In genomic region chr18:13233746-13234527, GRCh38 we compare ENCODE assay signal across 22 cellular contexts. TPM values are rescaled to one million over a fixed set of nuclear protein-coding genes. Genes with fewer than 3 reads are reported as not detected.
DNase-seq lines count a peak whose midpoint lies in the region; ATAC-seq and TF ChIP-seq lines count a peak whose summit lies in the region.
"Had no signal": no experiment of that assay in that cellular context is flagged by ENCODE, and none has a peak within 500 bp of the region (broad histone marks: within the 10 kb centered on the region; RNA-seq: fewer than 3 reads in every experiment).

No MANE protein-coding gene starts in this region.

- H3K27ac Mint-ChIP-seq in CD4-positive, CD25-positive, alpha-beta regulatory T cell: peak overlapping the region in 2 of 3 donors; percentile 51 to 85
- no peak overlapping the region for H3K27ac Mint-ChIP-seq in osteocyte (ENCODE audit: unreplicated experiment)
- H3K27ac Mint-ChIP-seq in Caco-2 (ENCODE audit: unreplicated experiment): no peak overlapping the region
- H3K27ac Mint-ChIP-seq: activated B cell treated with CpG ODN at 0.5 μM for 24 hours; activated naive CD4-positive, alpha-beta T cell treated with anti-CD3 and anti-CD28 coated beads, Interleukin-2, amount 50 U/mL, for 24 hours had no signal

- H3K27me3 ChIP-seq in CD4-positive, CD25-positive, alpha-beta regulatory T cell (ENCODE audit: control insufficient read depth, insufficient read depth, low read length): no peaks in the 10 kb centered on the region
- no peaks in the 10 kb centered on the region; the same call in 1 of the 2 replicates for H3K27me3 ChIP-seq in Caco-2 (replicated peaks; ENCODE audit: control insufficient read depth, insufficient read depth, low read length)
- H3K27me3 ChIP-seq: heart left ventricle had no signal

- H3K4me1 Mint-ChIP-seq in CD4-positive, CD25-positive, alpha-beta regulatory T cell: peaks cover 0 to 6% (median 0%) of the 10 kb centered on the region in 4 donors
- H3K4me1 Mint-ChIP-seq in osteocyte (ENCODE audit: unreplicated experiment): peaks cover 1% of the 10 kb centered on the region
- H3K4me1 Mint-ChIP-seq in Caco-2 (ENCODE audit: low read depth, unreplicated experiment): no peaks in the 10 kb centered on the region
- H3K4me1 Mint-ChIP-seq: activated B cell treated with CpG ODN at 0.5 μM for 24 hours; activated naive CD4-positive, alpha-beta T cell treated with anti-CD3 and anti-CD28 coated beads, Interleukin-2, amount 50 U/mL, for 24 hours; naive B cell had no signal

- TF ChIP-seq CTCF in RWPE1 (conservative IDR thresholded peaks at IDR 0.05; ENCODE audit: low read depth) (no peak), osteocyte (IDR thresholded peaks at IDR 0.05) (no peak), Caco-2 (IDR thresholded peaks at IDR 0.05; ENCODE audit: insufficient read depth in 1 of 2, low read depth in 1 of 2, low read length in 1 of 2, severe bottlenecking in 1 of 2, unreplicated experiment in 1 of 2) (no peak)

- no peak overlapping the region for H3K4me3 Mint-ChIP-seq in CD4-positive, CD25-positive, alpha-beta regulatory T cell
- H3K4me3 Mint-ChIP-seq in osteocyte (ENCODE audit: unreplicated experiment) (no peak overlapping the region), Caco-2 (ENCODE audit: unreplicated experiment) (no peak overlapping the region)
- H3K4me3 Mint-ChIP-seq: activated B cell treated with CpG ODN at 0.5 μM for 24 hours; activated naive CD4-positive, alpha-beta T cell treated with anti-CD3 and anti-CD28 coated beads, Interleukin-2, amount 50 U/mL, for 24 hours had no signal

- H3K4me1 ChIP-seq in CD4-positive, CD25-positive, alpha-beta regulatory T cell (ENCODE audit: control insufficient read depth, insufficient read depth, low read length, poor library complexity, severe bottlenecking): no peaks in the 10 kb centered on the region
- H3K4me1 ChIP-seq in Caco-2: no peaks in the 10 kb centered on the region

- no peak for ATAC-seq in CD4-positive, CD25-positive, alpha-beta regulatory T cell (ENCODE audit: low read depth in 2 of 2)
- peak; percentile 11 for ATAC-seq in esophagus mucosa
- no peak for ATAC-seq in stimulated activated naive CD8-positive, alpha-beta T cell treated with anti-CD3 and anti-CD28 coated beads, Interleukin-15, Interleukin-2, amounts not matched to agents 100 U/mL and 50 U/mL, for 24 hours
- ATAC-seq: heart left ventricle had no signal

- POLR2A ChIA-PET in RWPE1 (lab: Yijun Ruan, JAX; ENCODE audit: low non-redundant PET): no interaction called here
- POLR2A ChIA-PET in Caco-2 (lab: Charles Lee): no interaction called here

- CTCF ChIA-PET in RWPE1 (lab: Yijun Ruan, JAX): interaction anchor here (0.6 kb wide), 3 partner anchors 15 to 62 kb away, joined by 3 to 5 read pairs (median 3); no protein-coding TSS in a partner anchor
- CTCF ChIA-PET in Caco-2 (lab: Charles Lee): no interaction called here

- H3K36me3 Mint-ChIP-seq in CD4-positive, CD25-positive, alpha-beta regulatory T cell: no peaks in the 10 kb centered on the region
- H3K36me3 Mint-ChIP-seq in osteocyte (ENCODE audit: unreplicated experiment) (no peaks in the 10 kb centered on the region), Caco-2 (ENCODE audit: insufficient read depth, unreplicated experiment) (peaks cover 4% of the 10 kb centered on the region)
- H3K36me3 Mint-ChIP-seq: activated naive CD4-positive, alpha-beta T cell treated with anti-CD3 and anti-CD28 coated beads, Interleukin-2, amount 50 U/mL, for 24 hours; naive B cell had no signal

- no peaks in the 10 kb centered on the region for H3K36me3 ChIP-seq in CD4-positive, CD25-positive, alpha-beta regulatory T cell (ENCODE audit: control insufficient read depth, insufficient read depth, low read length)
- no peaks in the 10 kb centered on the region for H3K36me3 ChIP-seq in Caco-2 (ENCODE audit: control insufficient read depth, insufficient read depth, low read length)

- H3K9me3 ChIP-seq in CD4-positive, CD25-positive, alpha-beta regulatory T cell (ENCODE audit: control insufficient read depth in 2 of 2, low read length in 2 of 2): no peaks in the 10 kb centered on the region
- H3K9me3 ChIP-seq in Caco-2: no peaks in the 10 kb centered on the region
- H3K9me3 ChIP-seq: heart left ventricle had no signal

- H3K27me3 Mint-ChIP-seq in CD4-positive, CD25-positive, alpha-beta regulatory T cell: peaks cover 4% of the 10 kb centered on the region
- H3K27me3 Mint-ChIP-seq in osteocyte (ENCODE audit: unreplicated experiment) (peaks cover 18% of the 10 kb centered on the region), Caco-2 (ENCODE audit: insufficient read depth, unreplicated experiment) (peaks cover 16% of the 10 kb centered on the region)
- H3K27me3 Mint-ChIP-seq: activated naive CD4-positive, alpha-beta T cell treated with anti-CD3 and anti-CD28 coated beads, Interleukin-2, amount 50 U/mL, for 24 hours; naive B cell had no signal

- BruUV-seq in Caco-2 (replicated peaks; lab: Mats Ljungman, UMichigan): no TSS peak

- H3K4me3 ChIP-seq in CD4-positive, CD25-positive, alpha-beta regulatory T cell (ENCODE audit: low read depth, low read length): no peak overlapping the region
- H3K4me3 ChIP-seq in Caco-2 (ENCODE audit: low read depth, low read length): no peak overlapping the region
- H3K4me3 ChIP-seq: heart left ventricle had no signal

- no peak for DNase-seq in CD4-positive, CD25-positive, alpha-beta regulatory T cell
- DNase-seq in RWPE1 (ENCODE audit: low spot score) (no peak), osteocyte (ENCODE audit: extremely low spot score, unreplicated experiment) (peak; percentile 76), Caco-2 (no peak), DMS 273 (lab: John Stamatoyannopoulos, UW; ENCODE audit: unreplicated experiment) (no peak)
- no peak for DNase-seq in stimulated activated naive CD8-positive, alpha-beta T cell treated with anti-CD3 and anti-CD28 coated beads, Interleukin-15, Interleukin-2, amounts not matched to agents 100 U/mL and 50 U/mL, for 24 hours
- DNase-seq: activated B cell treated with CpG ODN at 0.5 μM for 24 hours; aorta; central memory CD4-positive, alpha-beta T cell; heart left ventricle; Kasumi-1; left cardiac atrium; naive B cell; NCI-H1694; NCI-H2171 treated with DMSO at 0.1 percent for 48 hours; NCI-H524 treated with DMSO at 0.1 percent for 48 hours; NK-92 treated with Interleukin-12 subunit alpha and Interleukin-12 subunit beta, amount 100 ng/mL, for 24 hours; stimulated activated CD4-positive, alpha-beta T cell treated with anti-CD3 and anti-CD28 coated beads, Interleukin-4, amount 100 ng/mL, for 24 hours; stimulated activated naive CD4-positive, alpha-beta T cell treated with Interleukin-2 at 50 U/mL for 16 hours had no signal

- H3K9me3 Mint-ChIP-seq in CD4-positive, CD25-positive, alpha-beta regulatory T cell: no peaks in the 10 kb centered on the region
- H3K9me3 Mint-ChIP-seq in osteocyte (ENCODE audit: unreplicated experiment) (no peaks in the 10 kb centered on the region), Caco-2 (ENCODE audit: unreplicated experiment) (no peaks in the 10 kb centered on the region)
- H3K9me3 Mint-ChIP-seq: activated B cell treated with CpG ODN at 0.5 μM for 24 hours; activated naive CD4-positive, alpha-beta T cell treated with anti-CD3 and anti-CD28 coated beads, Interleukin-2, amount 50 U/mL, for 24 hours; naive B cell had no signal

- intact Hi-C loops in Caco-2 (cut with micrococcal nuclease; ENCODE audit: unreplicated experiment): no loop called here

- H3K27ac ChIP-seq in CD4-positive, CD25-positive, alpha-beta regulatory T cell (ENCODE audit: insufficient read depth, low read length, poor library complexity, severe bottlenecking): no peak overlapping the region
- H3K27ac ChIP-seq in RWPE1: peak overlapping the region; percentile 55; the same call in 1 of the 2 replicates
- H3K27ac ChIP-seq: epithelial cell of prostate, heart left ventricle had no signal

RNA-seq across cellular contexts. Expression of gene LDLRAD4, which starts 15.4 kb away (rescaled TPM):
- 207 TPM for total RNA-seq in CD4-positive, CD25-positive, alpha-beta regulatory T cell
- polyA plus RNA-seq in CD4-positive, CD25-positive, alpha-beta regulatory T cell: 10 to 100 TPM; 42.4 to 58.7 (median 48.6) TPM
- total RNA-seq in esophagus mucosa (3.0 TPM), osteocyte (18.7 and 20.4 TPM in 2 replicates), Caco-2 (2022) (1.2 and 1.5 TPM in 2 replicates)

Comparison
In these comparisons a context has a peak if more than half of its experiments do, and no peak if none do; other contexts are left out.
1. H3K27ac Mint-ChIP-seq: peak in CD4-positive, CD25-positive, alpha-beta regulatory T cell (2 of 3); none in osteocyte (single experiment) and Caco-2 (single experiment).